1 cellular context compared by ENCODE assay signal in the genomic region with DNA sequence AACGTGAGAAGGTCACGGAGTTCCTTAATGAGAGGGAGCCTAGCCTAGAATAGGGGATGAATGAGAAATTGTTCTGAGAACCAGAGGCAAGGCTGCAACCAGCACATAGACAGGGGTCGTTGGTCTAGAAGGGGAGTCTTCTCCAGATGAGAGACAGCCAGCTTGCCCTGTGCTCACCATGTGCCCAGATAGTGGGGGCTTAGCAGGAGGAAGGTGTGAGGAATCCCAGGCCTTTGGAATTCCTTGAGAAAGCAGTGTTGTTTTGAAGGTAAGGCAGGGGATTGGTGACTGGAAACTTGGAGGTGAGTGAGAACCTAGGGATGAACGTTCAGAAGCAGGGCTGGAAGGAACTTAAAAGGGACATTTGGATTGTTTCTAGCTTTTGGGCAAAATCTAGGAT.
TF ChIP-seq lines count a peak whose summit lies in the region.

No MANE protein-coding gene starts in this region.

TF ChIP-seq in GM12878, 131 proteins besides CTCF, POLR2A, EP300 and RAD21:
- TF ChIP-seq, protein P1, sequence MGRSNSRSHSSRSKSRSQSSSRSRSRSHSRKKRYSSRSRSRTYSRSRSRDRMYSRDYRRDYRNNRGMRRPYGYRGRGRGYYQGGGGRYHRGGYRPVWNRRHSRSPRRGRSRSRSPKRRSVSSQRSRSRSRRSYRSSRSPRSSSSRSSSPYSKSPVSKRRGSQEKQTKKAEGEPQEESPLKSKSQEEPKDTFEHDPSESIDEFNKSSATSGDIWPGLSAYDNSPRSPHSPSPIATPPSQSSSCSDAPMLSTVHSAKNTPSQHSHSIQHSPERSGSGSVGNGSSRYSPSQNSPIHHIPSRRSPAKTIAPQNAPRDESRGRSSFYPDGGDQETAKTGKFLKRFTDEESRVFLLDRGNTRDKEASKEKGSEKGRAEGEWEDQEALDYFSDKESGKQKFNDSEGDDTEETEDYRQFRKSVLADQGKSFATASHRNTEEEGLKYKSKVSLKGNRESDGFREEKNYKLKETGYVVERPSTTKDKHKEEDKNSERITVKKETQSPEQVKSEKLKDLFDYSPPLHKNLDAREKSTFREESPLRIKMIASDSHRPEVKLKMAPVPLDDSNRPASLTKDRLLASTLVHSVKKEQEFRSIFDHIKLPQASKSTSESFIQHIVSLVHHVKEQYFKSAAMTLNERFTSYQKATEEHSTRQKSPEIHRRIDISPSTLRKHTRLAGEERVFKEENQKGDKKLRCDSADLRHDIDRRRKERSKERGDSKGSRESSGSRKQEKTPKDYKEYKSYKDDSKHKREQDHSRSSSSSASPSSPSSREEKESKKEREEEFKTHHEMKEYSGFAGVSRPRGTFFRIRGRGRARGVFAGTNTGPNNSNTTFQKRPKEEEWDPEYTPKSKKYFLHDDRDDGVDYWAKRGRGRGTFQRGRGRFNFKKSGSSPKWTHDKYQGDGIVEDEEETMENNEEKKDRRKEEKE (IDR thresholded peaks at IDR 0.05) = no peak
- TF ChIP-seq, protein P2, sequence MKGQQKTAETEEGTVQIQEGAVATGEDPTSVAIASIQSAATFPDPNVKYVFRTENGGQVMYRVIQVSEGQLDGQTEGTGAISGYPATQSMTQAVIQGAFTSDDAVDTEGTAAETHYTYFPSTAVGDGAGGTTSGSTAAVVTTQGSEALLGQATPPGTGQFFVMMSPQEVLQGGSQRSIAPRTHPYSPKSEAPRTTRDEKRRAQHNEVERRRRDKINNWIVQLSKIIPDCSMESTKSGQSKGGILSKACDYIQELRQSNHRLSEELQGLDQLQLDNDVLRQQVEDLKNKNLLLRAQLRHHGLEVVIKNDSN (IDR thresholded peaks at IDR 0.05; ENCODE audit: borderline replicate concordance, extremely low read length, insufficient read depth, low read depth, low read length) = no peak
- TF ChIP-seq BACH1 (IDR thresholded peaks at IDR 0.05; ENCODE audit: borderline replicate concordance) = no peak
- no peak for TF ChIP-seq POU2F2 (IDR thresholded peaks at IDR 0.05; ENCODE audit: borderline replicate concordance, low read depth, low read length)
- TF ChIP-seq NR2F1 (conservative IDR thresholded peaks at IDR 0.05) = no peak
- TF ChIP-seq BMI1 (IDR thresholded peaks at IDR 0.05; ENCODE audit: borderline replicate concordance) = no peak
- TF ChIP-seq CBFB (IDR thresholded peaks at IDR 0.05; ENCODE audit: low read depth) = no peak
- no peak for TF ChIP-seq BCL11A (IDR thresholded peaks at IDR 0.05; ENCODE audit: low read depth, low read length)
- TF ChIP-seq FOS (IDR thresholded peaks at IDR 0.05; ENCODE audit: borderline replicate concordance, extremely low read depth, insufficient read length) = no peak
TF ChIP-seq in GM12878: peak in this region for 0.
